ENCODE assay signal across 8 cellular contexts in genomic region chr14:20697273-20698017, GRCh38. TPM values are rescaled to one million over a fixed set of nuclear protein-coding genes. Genes with fewer than 3 reads are reported as not detected.
DNase-seq lines count a peak whose midpoint lies in the region; ATAC-seq and TF ChIP-seq lines count a peak whose summit lies in the region.

No MANE protein-coding gene starts in this region.

- intact Hi-C loops in Calu3 (cut with micrococcal nuclease; ENCODE audit: unreplicated experiment) (loop anchor here (1.0 to 5.0 kb wide), 3 partner anchors 65 to 275 kb away; no protein-coding TSS in a partner anchor), PC-9 (cut with micrococcal nuclease; ENCODE audit: unreplicated experiment) (loop anchor here (1.0 to 5.0 kb wide), 4 partner anchors 105 to 405 kb away; partner anchors contain the start of genes RNASE1 and TMEM253), transverse colon (cut with DNase I; ENCODE audit: low total_unique reads) (loop anchor here (10.0 kb wide), 2 partner anchors 157 to 183 kb away; no protein-coding TSS in a partner anchor)

- BruUV-seq in Calu3 (replicated peaks; lab: Mats Ljungman, UMichigan): no TSS peak
- no TSS peak for BruUV-seq in PC-9 (replicated peaks; lab: Mats Ljungman, UMichigan)

- ATAC-seq in HG02642 (IDR thresholded peaks at IDR 0.05; ENCODE audit: poor library complexity, unreplicated experiment) (peak; percentile 67), HG03565 (IDR thresholded peaks at IDR 0.05; ENCODE audit: unreplicated experiment) (no peak)

- H3K36me3 Mint-ChIP-seq in Calu3 (ENCODE audit: insufficient read depth, unreplicated experiment): no peaks in the 10 kb centered on the region

- CTCF ChIA-PET in Calu3 (lab: Charles Lee) (interaction anchor here (0.6 to 2.9 kb wide), 4 partner anchors 152 to 661 kb away, joined by 4 to 19 read pairs (median 5); no protein-coding TSS in a partner anchor), PC-9 (lab: Charles Lee) (interaction anchor here (0.6 to 1.0 kb wide), 3 partner anchors 152 to 344 kb away, joined by 3 to 4 read pairs (median 4); no protein-coding TSS in a partner anchor)

- H3K4me3 Mint-ChIP-seq in Calu3 (ENCODE audit: low read depth, unreplicated experiment): no peak overlapping the region

- peaks cover 9% of the 10 kb centered on the region for H3K4me1 Mint-ChIP-seq in Calu3 (ENCODE audit: low read depth, unreplicated experiment)

- no peak overlapping the region for H2AFZ ChIP-seq in PC-9

- in situ Hi-C loops in transverse colon (cut with MboI; ENCODE audit: low pct_ligation_motif_present in 1 of 4, low pct_unique_long_range_greater_than_20kb in 1 of 4, low sequenced_read_pairs in 3 of 4): loop anchor here in 2 of 4 donors (10.0 to 25.0 kb wide), 5 partner anchors 157 to 360 kb away; partner anchors contain the start of genes APEX1 (in 1 of the 2), CCNB1IP1 (in 1 of the 2), METTL17 (in 1 of the 2) and OSGEP (in 1 of the 2)

- H3K27ac ChIP-seq in PC-9 (no peak overlapping the region), neutrophil (no peak overlapping the region), transverse colon (no peak overlapping the region)

- H3K27me3 Mint-ChIP-seq in Calu3 (ENCODE audit: unreplicated experiment): no peaks in the 10 kb centered on the region

- H3K27me3 ChIP-seq in PC-9 (ENCODE audit: insufficient read depth, low read depth) (no peaks in the 10 kb centered on the region), neutrophil (no peaks in the 10 kb centered on the region), transverse colon (no peaks in the 10 kb centered on the region)

- TF ChIP-seq EP300 in transverse colon (IDR thresholded peaks at IDR 0.05; ENCODE audit: low read depth): no peak

- TF ChIP-seq POLR2A in transverse colon (IDR thresholded peaks at IDR 0.05): no peak

- peak overlapping the region; percentile 76 for H3K27ac Mint-ChIP-seq in Calu3 (ENCODE audit: unreplicated experiment)

- H3K79me2 ChIP-seq in PC-9 (ENCODE audit: low read depth): no peaks in the 10 kb centered on the region

- H3K4me2 ChIP-seq in PC-9: no peak overlapping the region

- peak; percentile 71 for TF ChIP-seq CTCF in Calu3 (IDR thresholded peaks at IDR 0.05; ENCODE audit: unreplicated experiment)
- TF ChIP-seq CTCF in PC-9 (conservative IDR thresholded peaks at IDR 0.05): peak; percentile 73
- peak; percentile 91 for TF ChIP-seq CTCF in fibroblast of pulmonary artery (IDR thresholded peaks at IDR 0.05; ENCODE audit: low read length, missing control alignments)
- TF ChIP-seq CTCF in neutrophil (IDR thresholded peaks at IDR 0.05): peak; percentile 88
- TF ChIP-seq CTCF in transverse colon (IDR thresholded peaks at IDR 0.05): peak; percentile 50 to 78 (median 69)

- H3F3A ChIP-seq in PC-9 (ENCODE audit: insufficient read depth, low read depth): no peaks in the 10 kb centered on the region

- POLR2A ChIA-PET in PC-9 (lab: Charles Lee; ENCODE audit: unreplicated experiment): no interaction called here

- peak; percentile 75 for DNase-seq in Calu3
- DNase-seq in PC-9: peak; percentile 51 to 55
- DNase-seq in activated T-cell treated with anti-CD3 and anti-CD28 coated beads, Interleukin-2, amount 50 U/mL, for 48 hours: peak; percentile 79 to 80
- peak; percentile 85 for DNase-seq in fibroblast of pulmonary artery (ENCODE audit: low read depth)
- DNase-seq in transverse colon: peak; percentile 73

- H3K4me1 ChIP-seq in PC-9 (replicated peaks; ENCODE audit: insufficient read depth) (no peaks in the 10 kb centered on the region), neutrophil (ENCODE audit: control insufficient read depth in 1 of 2, insufficient read depth in 1 of 2, low read depth in 1 of 2, low read length in 1 of 2) (no peaks in the 10 kb centered on the region), transverse colon (no peaks in the 10 kb centered on the region)

- WGBS in transverse colon (ENCODE audit: low coverage in 1 of 2), 2 donors: 25 to 37% methylated on average over 5 to 6 of the region's 6 CpGs

- H3K9me2 ChIP-seq in PC-9 (ENCODE audit: insufficient read depth): no peaks in the 10 kb centered on the region

- no peaks in the 10 kb centered on the region for H3K9me3 Mint-ChIP-seq in Calu3 (ENCODE audit: low read depth, unreplicated experiment)

- H3K4me3 ChIP-seq in PC-9: no peak overlapping the region
- H3K4me3 ChIP-seq in fibroblast of pulmonary artery (replicated peaks; ENCODE audit: low read depth, low read length): no peak overlapping the region
- H3K4me3 ChIP-seq in neutrophil (ENCODE audit: low read depth in 1 of 2, low read length in 1 of 2): no peak overlapping the region
- no peak overlapping the region for H3K4me3 ChIP-seq in transverse colon

- H3K36me3 ChIP-seq in PC-9 (ENCODE audit: low read depth): no peaks in the 10 kb centered on the region
- H3K36me3 ChIP-seq in neutrophil: no peaks in the 10 kb centered on the region
- H3K36me3 ChIP-seq in transverse colon: peaks cover 0 to 8% (median 0%) of the 10 kb centered on the region in 4 donors

- H3K9me3 ChIP-seq in PC-9 (ENCODE audit: insufficient read depth, low read depth): no peaks in the 10 kb centered on the region
- H3K9me3 ChIP-seq in neutrophil: no peaks in the 10 kb centered on the region
- no peaks in the 10 kb centered on the region for H3K9me3 ChIP-seq in transverse colon

- H4K20me1 ChIP-seq in PC-9 (ENCODE audit: insufficient read depth): no peaks in the 10 kb centered on the region

RNA-seq across cellular contexts. Expression of gene ANG, which starts 8.9 kb away (rescaled TPM):
- total RNA-seq in Calu3 (2022): 4.0 and 4.4 TPM in 2 replicates
- 4.4 and 5.7 TPM in 2 replicates for total RNA-seq in PC-9 (2021)
- 10 to 100 TPM; 10.5 to 37.1 (median 25.7) TPM for total RNA-seq in transverse colon

RNA-seq across cellular contexts. Expression of gene RNASE4, which starts 13.1 kb away (rescaled TPM):
- total RNA-seq in Calu3 (2022) (5.3 and 7.3 TPM in 2 replicates), PC-9 (2021) (2.0 and 4.0 TPM in 2 replicates), transverse colon (10 to 100 TPM; 24.7 to 78.9 (median 76.5) TPM)

RNA-seq across cellular contexts. Expression of gene EDDM3A, which starts 48.2 kb away (rescaled TPM):
- total RNA-seq in Calu3 (2022) (not detected in 2 replicates), PC-9 (2021) (not detected in 2 replicates), transverse colon (not detected)

RNA-seq across cellular contexts. Expression of gene OR6S1, which starts 56.0 kb away (rescaled TPM):
- total RNA-seq in Calu3 (2022) (not detected in 2 replicates), PC-9 (2021) (not detected in 2 replicates), transverse colon (not detected)
